ENCODE assay signal across 23 cellular contexts in the genomic region with DNA sequence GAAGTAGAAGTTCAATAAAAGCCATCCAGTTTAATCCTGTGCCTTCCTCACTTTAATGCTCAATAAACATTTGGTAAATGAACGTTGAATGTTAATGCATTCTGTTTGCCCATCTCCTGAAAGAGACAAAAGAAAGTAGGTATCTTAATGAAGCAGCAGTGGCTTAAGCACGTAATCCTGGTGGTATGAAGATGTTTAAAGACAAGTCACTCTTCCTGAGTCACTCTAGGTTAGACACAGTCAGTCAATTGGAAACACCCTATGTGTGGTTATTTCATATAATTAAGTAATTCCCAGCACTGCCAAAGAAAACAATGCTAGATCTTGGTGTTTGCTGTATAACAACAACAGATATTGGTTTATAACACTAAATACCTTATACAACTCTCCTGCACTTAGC.
A peak's percentile ranks its signal among the peaks of the same experiment; 100 is the strongest.
DNase-seq lines count a peak whose midpoint lies in the region; ATAC-seq, FAIRE-seq and TF ChIP-seq lines count a peak whose summit lies in the region.
"Had no signal": no experiment of that assay in that cellular context is flagged by ENCODE, and none has a peak within 500 bp of the region (broad histone marks: within the 10 kb centered on the region; RNA-seq: fewer than 3 reads in every experiment).

No MANE protein-coding gene starts in this region.

- intact Hi-C loops in PC-3 (cut with micrococcal nuclease): no loop called here
- intact Hi-C loops in mammary epithelial cell (cut with micrococcal nuclease): no loop called here
- intact Hi-C loops in stomach (cut with DNase I; ENCODE audit: low total_unique reads): no loop called here

- H3K4me2 ChIP-seq in PC-3 (ENCODE audit: low read length): no peak overlapping the region
- no peak overlapping the region for H3K4me2 ChIP-seq in mammary epithelial cell (ENCODE audit: insufficient read depth, low read depth, low read length)

- in situ Hi-C loops in mammary epithelial cell (cut with MboI; ENCODE audit: low sequenced_read_pairs in 2 of 2): no loop called here

- H2AFZ ChIP-seq in PC-3 (ENCODE audit: low read length): no peak overlapping the region
- H2AFZ ChIP-seq in mammary epithelial cell (ENCODE audit: low read depth, low read length): no peak overlapping the region

- TF ChIP-seq POLR2A in H54 (IDR thresholded peaks at IDR 0.05; ENCODE audit: low read depth, low read length): no peak
- no peak for TF ChIP-seq POLR2A in stomach (IDR thresholded peaks at IDR 0.05)

- dilution Hi-C loops in mammary epithelial cell (cut with HindIII; ENCODE audit: low sequenced_read_pairs): no loop called here

- H3K27ac ChIP-seq in PC-3 (ENCODE audit: low read length) (no peak overlapping the region), mammary epithelial cell (ENCODE audit: insufficient read depth, low read depth, low read length) (no peak overlapping the region), stomach (no peak overlapping the region)
- H3K27ac ChIP-seq: C4-2B, Peyer's patch, SK-N-MC had no signal

- H4K20me1 ChIP-seq in PC-3 (ENCODE audit: low read length) (no peaks in the 10 kb centered on the region), mammary epithelial cell (ENCODE audit: insufficient read depth, low read length) (no peaks in the 10 kb centered on the region)

- no peak for TF ChIP-seq EP300 in stomach (IDR thresholded peaks at IDR 0.05)

- H3K36me3 ChIP-seq in PC-3 (ENCODE audit: low read depth, low read length) (no peaks in the 10 kb centered on the region), mammary epithelial cell (ENCODE audit: insufficient read depth, low read length) (no peaks in the 10 kb centered on the region), stomach (no peaks in the 10 kb centered on the region)
- H3K36me3 ChIP-seq: Peyer's patch had no signal

- DNase-seq in H54 (ENCODE audit: insufficient read length, low spot score): no peak
- DNase-seq in PC-3: peak; percentile 31
- peak; percentile 9 for DNase-seq in mammary epithelial cell
- no peak for DNase-seq in urothelium cell line (ENCODE audit: low spot score)
- no peak for DNase-seq in DMS 273 (lab: John Stamatoyannopoulos, UW; ENCODE audit: unreplicated experiment)
- DNase-seq in stomach: no peak
- DNase-seq: AML-193, DMS79 treated with DMSO at 0.1 percent for 48 hours, GF-D8, GOT3, HFFc6, KG1, NCI-H1417 treated with DMSO at 0.1 percent for 48 hours, NCI-H187 treated with DMSO at 0.1 percent for 48 hours, NCI-H226, NCI-H524 treated with DMSO at 0.1 percent for 48 hours, Peyer's patch, SHP77, T-helper 1 cell had no signal

- H3K4me1 ChIP-seq in PC-3 (ENCODE audit: insufficient read depth, low read length): peaks cover 22% of the 10 kb centered on the region
- H3K4me1 ChIP-seq in mammary epithelial cell (ENCODE audit: insufficient read depth, low read length): no peaks in the 10 kb centered on the region
- H3K4me1 ChIP-seq in stomach: peaks cover 0 to 5% (median 0%) of the 10 kb centered on the region in 4 donors
- H3K4me1 ChIP-seq: Peyer's patch had no signal

- CTCF ChIA-PET in PC-3 (lab: Charles Lee): no interaction called here
- CTCF ChIA-PET in mammary epithelial cell (lab: Charles Lee; ENCODE audit: low non-redundant PET): no interaction called here

- no peaks in the 10 kb centered on the region for H3K27me3 ChIP-seq in PC-3 (ENCODE audit: low read length)
- H3K27me3 ChIP-seq in mammary epithelial cell (ENCODE audit: insufficient read depth, low read length): no peaks in the 10 kb centered on the region
- no peaks in the 10 kb centered on the region for H3K27me3 ChIP-seq in stomach
- H3K27me3 ChIP-seq: Peyer's patch had no signal

- FAIRE-seq in H54 (lab: Jason Lieb, UNC) (peak; percentile 15), urothelium cell line (lab: Jason Lieb, UNC) (peak; percentile 27)
- FAIRE-seq: GM19239 had no signal

- TF ChIP-seq CTCF in PC-3 (conservative IDR thresholded peaks at IDR 0.05; ENCODE audit: low read depth, low read length) (no peak), mammary epithelial cell (conservative IDR thresholded peaks at IDR 0.05 in 1 of 2, IDR thresholded peaks at IDR 0.05 in 1 of 2; ENCODE audit: extremely low read depth in 1 of 2, insufficient read depth in 1 of 2, low read depth in 1 of 2, low read length in 2 of 2) (no peak), stomach (IDR thresholded peaks at IDR 0.05) (no peak)

- POLR2A ChIA-PET in PC-3 (lab: Charles Lee; ENCODE audit: unreplicated experiment): no interaction called here

- WGBS in mammary epithelial cell (ENCODE audit: low coverage, missing lambda C conversion rate): 53% methylated on average over 2 of the region's 2 CpGs
- WGBS in stomach, 5 donors: 79 to 90% (median 85%) methylated on average over 2 of the region's 2 CpGs

- H3F3A ChIP-seq in PC-3 (ENCODE audit: low read length, unreplicated experiment): no peaks in the 10 kb centered on the region

- no TSS peak for BruUV-seq in PC-3 (replicated peaks; lab: Mats Ljungman, UMichigan)
- BruUV-seq in mammary epithelial cell (replicated peaks; lab: Mats Ljungman, UMichigan): no TSS peak

- H3K79me2 ChIP-seq in PC-3 (ENCODE audit: low read length) (no peaks in the 10 kb centered on the region), mammary epithelial cell (ENCODE audit: insufficient read depth, low read length) (no peaks in the 10 kb centered on the region)

- H3K9ac ChIP-seq in PC-3 (ENCODE audit: low read length) (no peak overlapping the region), mammary epithelial cell (ENCODE audit: insufficient read depth, low read length) (no peak overlapping the region)

- ATAC-seq in PC-3 (peak; percentile 58), HG02798 (IDR thresholded peaks at IDR 0.05; ENCODE audit: poor library complexity, unreplicated experiment) (no peak)

- no peaks in the 10 kb centered on the region for H3K9me2 ChIP-seq in PC-3 (replicated peaks; ENCODE audit: low read length)

- no peak overlapping the region for H3K4me3 ChIP-seq in PC-3 (ENCODE audit: low read length)
- no peak overlapping the region for H3K4me3 ChIP-seq in mammary epithelial cell (replicated peaks in 1 of 3; ENCODE audit: insufficient read depth in 1 of 3, low read depth in 2 of 3, low read length in 3 of 3)
- H3K4me3 ChIP-seq in stomach: no peak overlapping the region
- H3K4me3 ChIP-seq: Peyer's patch, SK-N-MC had no signal

- H3K9me3 ChIP-seq in PC-3 (ENCODE audit: low read length) (no peaks in the 10 kb centered on the region), mammary epithelial cell (replicated peaks; ENCODE audit: insufficient read depth, low read length) (no peaks in the 10 kb centered on the region), stomach (no peaks in the 10 kb centered on the region)
- H3K9me3 ChIP-seq: Peyer's patch had no signal

Comparison
In these comparisons a context has a peak if more than half of its experiments do, and no peak if none do; other contexts are left out.
1. DNase-seq: peak in PC-3 (single experiment) and mammary epithelial cell (single experiment); none in H54 (single experiment), urothelium cell line (single experiment), DMS 273 (single experiment) and stomach (single experiment).